Comparison of ENCODE assay signal across 8 cellular contexts in genomic region chr11:47848636-47849155, GRCh38. TPM values are rescaled to one million over a fixed set of nuclear protein-coding genes. Genes with fewer than 3 reads are reported as not detected.
DNase-seq lines count a peak whose midpoint lies in the region; ATAC-seq and TF ChIP-seq lines count a peak whose summit lies in the region.

No MANE protein-coding gene starts in this region.

- peak overlapping the region; percentile 31 for H3K18ac ChIP-seq in mesendoderm (ENCODE audit: low read length)

- peak; percentile 9 for ATAC-seq in GM18498 (IDR thresholded peaks at IDR 0.05; ENCODE audit: unreplicated experiment)
- ATAC-seq in HG03045 (IDR thresholded peaks at IDR 0.05; ENCODE audit: unreplicated experiment), result peak; percentile 5
- no peak for ATAC-seq in aorta (ENCODE audit: low FRiP score)
- no peak for ATAC-seq in HG03135 (IDR thresholded peaks at IDR 0.05; ENCODE audit: unreplicated experiment)

- in situ Hi-C loops in astrocyte of the spinal cord (cut with HindIII; ENCODE audit: low sequenced_read_pairs), result no loop called here

- no peaks in the 10 kb centered on the region for H3K9me3 ChIP-seq in aorta (ENCODE audit: control insufficient read depth, low read length)

- H3K9ac ChIP-seq in mesendoderm (ENCODE audit: low read length), result peak overlapping the region; percentile 99

- TF ChIP-seq CTCF in astrocyte of the spinal cord (IDR thresholded peaks at IDR 0.05; ENCODE audit: low read depth, low read length), result no peak

- no CpG with 5 or more reads among the region's 22 CpGs for WGBS in mesendoderm (ENCODE audit: extremely low coverage, insufficient coverage, low lambda C conversion rate)
- WGBS in aorta, 2 donors, result 3% methylated on average over 22 of the region's 22 CpGs

- peak overlapping the region; percentile 97 for H3K4me3 ChIP-seq in astrocyte of the spinal cord (ENCODE audit: low read depth, low read length)
- peak overlapping the region; percentile 45 for H3K4me3 ChIP-seq in mesendoderm (ENCODE audit: low read length)
- peak overlapping the region; percentile 68 to 73 for H3K4me3 ChIP-seq in aorta (ENCODE audit: low read length in 2 of 2)

- H2BK120ac ChIP-seq in mesendoderm (ENCODE audit: low read depth, low read length), result no peak overlapping the region

- H4K8ac ChIP-seq in mesendoderm (ENCODE audit: low read depth, low read length), result no peak overlapping the region

- H3K36me3 ChIP-seq in mesendoderm (ENCODE audit: control insufficient read depth, insufficient read depth, low read length), result peaks cover 2% of the 10 kb centered on the region
- no peaks in the 10 kb centered on the region for H3K36me3 ChIP-seq in aorta (ENCODE audit: control insufficient read depth in 1 of 2, insufficient read depth in 2 of 2, low read length in 1 of 2)

- DNase-seq in astrocyte of the spinal cord (ENCODE audit: low read depth, low spot score), result no peak
- DNase-seq in mesendoderm, result no peak
- no peak for DNase-seq in aorta
- no peak for DNase-seq in T-helper 9 cell
- no peak for DNase-seq in NCI-H446 (lab: John Stamatoyannopoulos, UW)

- H4K5ac ChIP-seq in mesendoderm (ENCODE audit: low read length), result no peak overlapping the region

- peak overlapping the region; percentile 45 for H3K23ac ChIP-seq in mesendoderm (ENCODE audit: low read length)

- peak overlapping the region; percentile 93 for H3K27ac ChIP-seq in mesendoderm (ENCODE audit: low read depth, low read length)
- H3K27ac ChIP-seq in aorta (ENCODE audit: low read depth in 1 of 2, low read length in 2 of 2), result peak overlapping the region in 1 of 2 donors; percentile 82

- H3K4ac ChIP-seq in mesendoderm (ENCODE audit: low read depth, low read length), result no peak overlapping the region

- H3K27me3 ChIP-seq in mesendoderm (ENCODE audit: insufficient read depth, low read length, poor library complexity) (no peaks in the 10 kb centered on the region), aorta (ENCODE audit: control insufficient read depth in 1 of 2, insufficient read depth in 2 of 2, low read length in 1 of 2) (no peaks in the 10 kb centered on the region)

- H2BK15ac ChIP-seq in mesendoderm (replicated peaks; ENCODE audit: low read depth), result no peak overlapping the region

- peaks cover 19% of the 10 kb centered on the region for H3K79me1 ChIP-seq in mesendoderm (ENCODE audit: low read length)

- peaks cover 36% of the 10 kb centered on the region for H3K79me2 ChIP-seq in mesendoderm (ENCODE audit: control insufficient read depth, insufficient read depth, low read length)

- intact Hi-C loops in aorta (cut with DNase I), result loop anchor here in 1 of 2 donors (10.0 kb wide), 1 partner anchor 256 kb away; no protein-coding TSS in a partner anchor

- peak overlapping the region; percentile 99 for H3K4me2 ChIP-seq in mesendoderm (ENCODE audit: low read length)

- peak overlapping the region; percentile 78 for H2BK5ac ChIP-seq in mesendoderm (ENCODE audit: low read length)

- H3K56ac ChIP-seq in mesendoderm (ENCODE audit: low read length), result peak overlapping the region; percentile 99

- H3K4me1 ChIP-seq in mesendoderm (ENCODE audit: control insufficient read depth, low read depth, low read length) (peaks cover 5% of the 10 kb centered on the region), aorta (ENCODE audit: control insufficient read depth in 1 of 2, insufficient read depth in 2 of 2, low read length in 2 of 2) (no peaks in the 10 kb centered on the region)

- no peak overlapping the region for H2AK5ac ChIP-seq in mesendoderm (ENCODE audit: low read length)

RNA-seq across cellular contexts. Expression of gene NUP160, which starts 0.5 kb away (rescaled TPM):
- polyA plus RNA-seq in mesendoderm (2013, experiment 1 of 2), result 53.8 TPM
- 53.1 TPM for polyA plus RNA-seq in mesendoderm (2013, experiment 2 of 2)
- total RNA-seq in aorta, result 10 to 100 TPM; 27.5 to 38.2 TPM
- 10 to 100 TPM in 1 of 2 donors, 1 to 10 TPM in 1; 5.0 to 15.8 TPM for polyA plus RNA-seq in aorta

Comparison
In these comparisons a context has a peak if more than half of its experiments do, and no peak if none do; other contexts are left out.
1. ATAC-seq: peak in GM18498 (single experiment) and HG03045 (single experiment); none in aorta (single experiment) and HG03135 (single experiment).
2. H3K4me3 ChIP-seq: peak in every context shown above with its lines; median percentile 97 in astrocyte of the spinal cord; 70 in aorta; 45 in mesendoderm.